Comparison of ENCODE assay signal across 16 cellular contexts in genomic region chr4:85399270-85399669, GRCh38.
A peak's percentile ranks its signal among the peaks of the same experiment; 100 is the strongest.
DNase-seq lines count a peak whose midpoint lies in the region; ATAC-seq and TF ChIP-seq lines count a peak whose summit lies in the region.
"Had no signal": no experiment of that assay in that cellular context is flagged by ENCODE, and none has a peak within 500 bp of the region (broad histone marks: within the 10 kb centered on the region; RNA-seq: fewer than 3 reads in every experiment).

No MANE protein-coding gene starts in this region.

- POLR2A ChIA-PET in MCF 10A (lab: Yijun Ruan, JAX): no interaction called here

- H3K9me3 Mint-ChIP-seq in GM23338: no peaks in the 10 kb centered on the region
- no peaks in the 10 kb centered on the region for H3K9me3 Mint-ChIP-seq in MCF 10A (ENCODE audit: unreplicated experiment)

- no peaks in the 10 kb centered on the region for H4K20me1 ChIP-seq in GM23338 (replicated peaks; ENCODE audit: insufficient read depth)

- H3K27ac ChIP-seq in GM23338 (ENCODE audit: low read depth): no peak overlapping the region

- H3K4me2 ChIP-seq in GM23338: no peak overlapping the region

- H3K27me3 ChIP-seq in GM23338 (ENCODE audit: insufficient read depth): no peaks in the 10 kb centered on the region
- H3K27me3 ChIP-seq: heart right ventricle had no signal

- no peaks in the 10 kb centered on the region for H3K9me2 ChIP-seq in GM23338 (ENCODE audit: insufficient read depth)

- no peaks in the 10 kb centered on the region for H3K36me3 Mint-ChIP-seq in GM23338 (ENCODE audit: low read depth)
- H3K36me3 Mint-ChIP-seq in MCF 10A (ENCODE audit: insufficient read depth, unreplicated experiment): no peaks in the 10 kb centered on the region
- H3K36me3 Mint-ChIP-seq: brain had no signal

- H3K4me1 ChIP-seq in GM23338 (ENCODE audit: insufficient read depth): no peaks in the 10 kb centered on the region

- DNase-seq in GM23338 (ENCODE audit: low spot score): no peak
- peak; percentile 14 for DNase-seq in fibroblast of villous mesenchyme (ENCODE audit: low read depth)
- DNase-seq in NCI-H2081 (lab: John Stamatoyannopoulos, UW): no peak
- no peak for DNase-seq in MCF 10A (ENCODE audit: unreplicated experiment)
- DNase-seq in middle frontal gyrus (ENCODE audit: extremely low spot score, low spot score): no peak
- DNase-seq: activated T-cell treated with anti-CD3 and anti-CD28 coated beads, Interleukin-2, amount 50 U/mL, for 72 hours; heart right ventricle; NCI-H1436 treated with DMSO at 0.1 percent for 48 hours; occipital lobe; stimulated activated naive CD4-positive, alpha-beta T cell treated with Interleukin-2 at 50 U/mL for 16 hours had no signal

- peak overlapping the region; percentile 76; the same call in 1 of the 2 replicates for H2AFZ ChIP-seq in GM23338

- intact Hi-C loops in MCF 10A (cut with micrococcal nuclease): no loop called here

- no TSS peak for BruUV-seq in MCF 10A (replicated peaks; lab: Mats Ljungman, UMichigan)

- H3K4me1 Mint-ChIP-seq in GM23338: no peaks in the 10 kb centered on the region
- H3K4me1 Mint-ChIP-seq in MCF 10A (ENCODE audit: insufficient read depth, unreplicated experiment): peaks cover 8% of the 10 kb centered on the region

- no peak overlapping the region for H3K4me3 Mint-ChIP-seq in GM23338
- no peak overlapping the region for H3K4me3 Mint-ChIP-seq in MCF 10A (ENCODE audit: unreplicated experiment)
- H3K4me3 Mint-ChIP-seq: activated T-cell treated with anti-CD3 and anti-CD28 coated beads, Interleukin-2, amount 50 U/mL, for 72 hours; brain had no signal

- H3K27ac Mint-ChIP-seq in GM23338 (peak overlapping the region; percentile 55; the same call in 1 of the 2 replicates), MCF 10A (ENCODE audit: low read depth, unreplicated experiment) (no peak overlapping the region)
- H3K27ac Mint-ChIP-seq: activated T-cell treated with anti-CD3 and anti-CD28 coated beads, Interleukin-2, amount 50 U/mL, for 72 hours; brain had no signal

- no peaks in the 10 kb centered on the region for H3K36me3 ChIP-seq in GM23338 (ENCODE audit: insufficient read depth)
- H3K36me3 ChIP-seq: heart right ventricle had no signal

- peak; percentile 61 for ATAC-seq in GM19025 (IDR thresholded peaks at IDR 0.05; ENCODE audit: low read depth, unreplicated experiment)
- ATAC-seq in GM23338: no peak
- peak; percentile 71 for ATAC-seq in HG03196 (IDR thresholded peaks at IDR 0.05; ENCODE audit: unreplicated experiment)
- ATAC-seq in GM21737 (IDR thresholded peaks at IDR 0.05; ENCODE audit: unreplicated experiment): no peak
- ATAC-seq: activated T-cell treated with anti-CD3 and anti-CD28 coated beads, Interleukin-2, amount 50 U/mL, for 72 hours; heart right ventricle; HepG2 had no signal

- H3F3A ChIP-seq in GM23338 (replicated peaks; ENCODE audit: low read depth): no peaks in the 10 kb centered on the region

- CTCF ChIA-PET in MCF 10A (lab: Yijun Ruan, JAX): interaction anchor here (1.2 kb wide), 1 partner anchor 26 kb away, joined by 3 read pairs; no protein-coding TSS in a partner anchor

- H3K4me3 ChIP-seq in GM23338 (no peak overlapping the region), fibroblast of villous mesenchyme (ENCODE audit: low read depth, low read length) (no peak overlapping the region)
- H3K4me3 ChIP-seq: heart right ventricle, lung had no signal

- TF ChIP-seq CTCF in GM23338 (conservative IDR thresholded peaks at IDR 0.05; ENCODE audit: low read depth in 2 of 2) (no peak), fibroblast of villous mesenchyme (IDR thresholded peaks at IDR 0.05; ENCODE audit: insufficient read depth, low read depth, low read length) (no peak), MCF 10A (IDR thresholded peaks at IDR 0.05; ENCODE audit: unreplicated experiment) (no peak)

- H3K79me2 ChIP-seq in GM23338 (replicated peaks; ENCODE audit: insufficient read depth): no peaks in the 10 kb centered on the region

- H3K27me3 Mint-ChIP-seq in GM23338 (ENCODE audit: insufficient read depth, low read depth, poor library complexity) (no peaks in the 10 kb centered on the region), MCF 10A (ENCODE audit: insufficient read depth, unreplicated experiment) (no peaks in the 10 kb centered on the region)
- H3K27me3 Mint-ChIP-seq: brain had no signal

TF ChIP-seq in GM23338, 12 proteins besides CTCF, POLR2A, EP300 and RAD21 (continues in another document):
- no peak for TF ChIP-seq EZH2phosphoT487 (IDR thresholded peaks at IDR 0.05; ENCODE audit: unreplicated experiment)
- no peak for TF ChIP-seq REST (IDR thresholded peaks at IDR 0.05; ENCODE audit: unreplicated experiment)
- TF ChIP-seq ZNF331 (CRISPR knock-in tag; IDR thresholded peaks at IDR 0.05; ENCODE audit: low read depth): no peak
- no peak for TF ChIP-seq NANOG (IDR thresholded peaks at IDR 0.05; ENCODE audit: borderline replicate concordance)
- TF ChIP-seq ETS1 (IDR thresholded peaks at IDR 0.05): no peak
- no peak for TF ChIP-seq POLR2AphosphoS5 (IDR thresholded peaks at IDR 0.05; ENCODE audit: low read depth)
- TF ChIP-seq ZNF114 (CRISPR knock-in tag; IDR thresholded peaks at IDR 0.05): no peak

Comparison
In these comparisons a context has a peak if more than half of its experiments do, and no peak if none do; other contexts are left out.
1. ATAC-seq: peak in GM19025 (single experiment) and HG03196 (single experiment); none in GM23338 (single experiment) and GM21737 (single experiment).